In the genomic region with DNA sequence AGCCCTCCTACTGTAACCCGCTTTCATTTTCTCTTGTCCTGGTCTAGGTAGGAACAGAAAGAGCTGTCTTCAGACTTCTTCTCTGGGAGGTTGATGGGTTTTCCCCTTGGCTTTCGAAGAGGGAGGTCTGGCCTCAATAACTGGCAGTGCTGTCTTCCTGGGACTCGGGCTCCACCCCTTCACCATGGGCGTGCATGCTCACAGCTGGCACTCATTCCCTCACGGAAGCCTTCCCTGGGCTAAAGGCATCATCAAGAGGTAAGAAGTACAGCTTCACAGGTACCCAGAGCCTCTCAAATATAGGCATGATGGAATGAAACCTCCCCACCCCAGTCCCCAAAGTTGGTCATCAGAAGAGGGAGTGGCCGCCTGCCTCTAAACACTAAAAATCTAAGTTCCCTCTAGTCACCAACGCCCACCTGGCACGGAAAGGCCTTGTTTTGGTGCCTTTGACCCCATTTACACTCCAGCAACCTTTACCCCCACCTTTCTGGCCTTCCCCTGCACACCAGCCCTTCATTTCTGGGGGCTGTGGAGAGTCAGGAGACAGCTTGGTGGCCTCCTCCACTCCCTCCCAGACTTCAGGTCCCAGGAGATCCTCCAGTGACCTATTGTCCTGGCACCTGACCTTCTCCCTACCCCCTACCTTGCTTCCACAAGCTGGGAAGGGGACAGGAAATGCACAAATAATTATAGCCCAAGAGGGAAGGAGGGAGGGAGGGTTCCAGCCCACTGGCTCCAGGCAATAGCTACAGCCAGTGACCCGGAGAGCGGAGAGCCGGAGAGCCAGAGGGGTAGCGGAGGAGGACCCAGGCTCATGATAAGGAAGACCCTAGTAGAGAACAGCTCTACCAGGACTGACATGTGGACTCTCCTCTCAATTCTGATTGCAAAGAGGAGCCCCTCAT, we compare ENCODE assay signal across 8 cellular contexts. TPM values are rescaled to one million over a fixed set of nuclear protein-coding genes. Genes with fewer than 3 reads are reported as not detected.
A peak's percentile ranks its signal among the peaks of the same experiment; 100 is the strongest.
DNase-seq lines count a peak whose midpoint lies in the region; ATAC-seq and TF ChIP-seq lines count a peak whose summit lies in the region.

No MANE protein-coding gene starts in this region.

- 72 to 73% methylated on average over 12 of the region's 12 CpGs for WGBS in body of pancreas, 2 donors
- 40 to 58% methylated on average over 12 of the region's 12 CpGs for WGBS in sigmoid colon, 2 donors

- intact Hi-C loops in body of pancreas (cut with DNase I) (no loop called here), sigmoid colon (cut with DNase I) (no loop called here)

- H3K27me3 ChIP-seq in body of pancreas (no peaks in the 10 kb centered on the region), sigmoid colon (no peaks in the 10 kb centered on the region)

- H3K4me3 Mint-ChIP-seq in HFFc6: no peak overlapping the region; the same call in 1 of the 2 replicates

- no peak for TF ChIP-seq EP300 in sigmoid colon (IDR thresholded peaks at IDR 0.05)

- peak overlapping the region; percentile 73 for H3K27ac ChIP-seq in C4-2B
- H3K27ac ChIP-seq in body of pancreas: peak overlapping the region; percentile 54 to 83 (median 72)
- peak overlapping the region; percentile 5 to 55 (median 12) for H3K27ac ChIP-seq in sigmoid colon

- no peaks in the 10 kb centered on the region for H3K9me3 Mint-ChIP-seq in HFFc6

- H3K36me3 ChIP-seq in body of pancreas (replicated peaks in 1 of 2; ENCODE audit: insufficient read depth in 1 of 2, low read depth in 2 of 2) (no peaks in the 10 kb centered on the region), sigmoid colon (no peaks in the 10 kb centered on the region)

- TF ChIP-seq CTCF in C4-2B (conservative IDR thresholded peaks at IDR 0.05): no peak
- no peak for TF ChIP-seq CTCF in body of pancreas (IDR thresholded peaks at IDR 0.05)
- no peak for TF ChIP-seq CTCF in sigmoid colon (IDR thresholded peaks at IDR 0.05)
- no peak for TF ChIP-seq CTCF in HFFc6 (IDR thresholded peaks at IDR 0.05)

- peaks cover 42% of the 10 kb centered on the region for H3K4me1 Mint-ChIP-seq in HFFc6 (ENCODE audit: low read depth)

- H3K27me3 Mint-ChIP-seq in HFFc6 (ENCODE audit: insufficient read depth): no peaks in the 10 kb centered on the region; the same call in 1 of the 2 replicates

- ATAC-seq in GM19025 (IDR thresholded peaks at IDR 0.05; ENCODE audit: low read depth, unreplicated experiment): peak; percentile 71
- ATAC-seq in HG03103 (IDR thresholded peaks at IDR 0.05; ENCODE audit: low read depth, unreplicated experiment): peak; percentile 55
- no peak for ATAC-seq in body of pancreas

- TF ChIP-seq POLR2A in body of pancreas (IDR thresholded peaks at IDR 0.05) (no peak), sigmoid colon (IDR thresholded peaks at IDR 0.05) (no peak)

- H3K4me3 ChIP-seq in body of pancreas (no peak overlapping the region), sigmoid colon (peak overlapping the region in 3 of 4 donors; percentile 2 to 61 (median 3))

- DNase-seq in body of pancreas: peak in 2 of 4 donors; percentile 39 to 47
- no peak for DNase-seq in sigmoid colon
- no peak for DNase-seq in GDM1 (lab: John Stamatoyannopoulos, UW)
- no peak for DNase-seq in HFFc6
- DNase-seq in HPDE6-E6E7 (ENCODE audit: extremely low spot score): no peak

- H3K4me1 ChIP-seq in body of pancreas (peaks cover 56% of the 10 kb centered on the region), sigmoid colon (peaks cover 0 to 40% (median 27%) of the 10 kb centered on the region in 4 donors)

- no peaks in the 10 kb centered on the region for H3K9me3 ChIP-seq in body of pancreas
- no peaks in the 10 kb centered on the region for H3K9me3 ChIP-seq in sigmoid colon

- H3K36me3 Mint-ChIP-seq in HFFc6 (ENCODE audit: low read depth): no peaks in the 10 kb centered on the region

- no peak overlapping the region for H3K27ac Mint-ChIP-seq in HFFc6

RNA-seq across cellular contexts. Expression of gene RAPGEF3, which starts 2.8 kb away (rescaled TPM):
- total RNA-seq in body of pancreas (10 to 100 TPM; 11.9 to 23.4 TPM), sigmoid colon (10 to 100 TPM; 13.8 to 36.8 (median 14.6) TPM)
- 10 to 100 TPM in 1 of 3 donors, 1 to 10 TPM in 2; 3.9 to 16.2 (median 4.2) TPM for polyA plus RNA-seq in sigmoid colon
- total RNA-seq in HFFc6 (2021; fragmentation: NEBNext Ultra II Directional; extraction: Animal tissue kit (Norgen Biotek cat#: 25700)): 1 to 10 TPM; 2.0 to 4.1 (median 3.1) TPM

RNA-seq across cellular contexts. Expression of gene SLC48A1, which starts 17.1 kb away (rescaled TPM):
- 10 to 100 TPM; 12.7 to 22.1 TPM for total RNA-seq in body of pancreas
- 10 to 100 TPM; 30.3 to 46.6 (median 32.2) TPM for total RNA-seq in sigmoid colon
- polyA plus RNA-seq in sigmoid colon: 10 to 100 TPM in 2 of 3 donors, 1 to 10 TPM in 1; 6.9 to 14.2 (median 12.0) TPM
- 10 to 100 TPM; 18.8 to 24.5 (median 21.0) TPM for total RNA-seq in HFFc6 (2021; fragmentation: NEBNext Ultra II Directional; extraction: Animal tissue kit (Norgen Biotek cat#: 25700))

RNA-seq across cellular contexts. Expression of gene ENDOU, which starts 30.6 kb away (rescaled TPM):
- total RNA-seq in body of pancreas: not detected
- 1 to 10 TPM in 1 of 4 donors, under 1 TPM in 2, not detected in 1; 0.36 to 1.6 (median 0.49) TPM for total RNA-seq in sigmoid colon
- under 1 TPM in 1 of 3 donors, not detected in 2; 0.25 TPM for polyA plus RNA-seq in sigmoid colon
- total RNA-seq in HFFc6 (2021; fragmentation: NEBNext Ultra II Directional; extraction: Animal tissue kit (Norgen Biotek cat#: 25700)): under 1 TPM in 1 of 6 experiments, not detected in 5; 0.11 TPM

RNA-seq across cellular contexts. Expression of gene RPAP3, which starts 50.1 kb away (rescaled TPM):
- total RNA-seq in body of pancreas (1 to 10 TPM; 6.0 to 6.9 TPM), sigmoid colon (10 to 100 TPM; 21.0 to 29.3 (median 25.6) TPM)
- 10 to 100 TPM in 2 of 3 donors, 1 to 10 TPM in 1; 6.7 to 14.5 (median 10.2) TPM for polyA plus RNA-seq in sigmoid colon
- 10 to 100 TPM; 26.3 to 43.4 (median 39.0) TPM for total RNA-seq in HFFc6 (2021; fragmentation: NEBNext Ultra II Directional; extraction: Animal tissue kit (Norgen Biotek cat#: 25700))

Comparison
In these comparisons a context has a peak if more than half of its experiments do, and no peak if none do; other contexts are left out.
1. H3K27ac ChIP-seq: peak in every context shown above with its lines; median percentile 73 in C4-2B; 72 in body of pancreas; 12 in sigmoid colon.
2. H3K4me3 ChIP-seq: peak in sigmoid colon (3 of 4); none in body of pancreas (0 of 2).